In the genomic region with DNA sequence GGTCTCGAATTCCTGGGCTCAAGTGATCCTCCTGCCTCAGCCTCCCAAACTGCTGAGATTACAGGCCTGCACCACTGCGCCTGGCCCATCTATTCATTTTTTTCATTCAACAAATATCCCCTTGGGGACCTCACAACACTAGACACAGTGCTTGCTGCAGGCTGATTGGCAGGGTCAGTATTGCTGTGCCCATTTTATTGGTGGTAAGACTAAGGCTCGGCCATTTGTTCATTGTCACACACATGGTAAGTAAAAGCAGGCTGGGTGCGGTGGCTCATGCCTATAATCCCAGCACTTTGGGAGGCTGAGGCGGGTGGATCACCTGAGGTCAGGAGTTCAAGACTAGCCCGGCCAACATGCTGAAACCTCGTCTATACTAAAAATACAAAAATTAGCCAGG, we compare ENCODE assay signal across 4 cellular contexts.
A peak's percentile ranks its signal among the peaks of the same experiment; 100 is the strongest.
TF ChIP-seq lines count a peak whose summit lies in the region.

No MANE protein-coding gene starts in this region.

TF ChIP-seq in A549, 52 proteins besides CTCF, POLR2A, EP300 and RAD21:
- peak; percentile 59; the same call in 1 of the 2 replicates for TF ChIP-seq KDM1A (IDR thresholded peaks at IDR 0.05; ENCODE audit: low read depth)

TF ChIP-seq in HEK293, 187 proteins besides CTCF, POLR2A, EP300 and RAD21:
- TF ChIP-seq, protein P1, sequence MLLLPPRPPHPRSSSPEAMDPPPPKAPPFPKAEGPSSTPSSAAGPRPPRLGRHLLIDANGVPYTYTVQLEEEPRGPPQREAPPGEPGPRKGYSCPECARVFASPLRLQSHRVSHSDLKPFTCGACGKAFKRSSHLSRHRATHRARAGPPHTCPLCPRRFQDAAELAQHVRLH (tag by site-specific recombination; IDR thresholded peaks at IDR 0.05), result peak; percentile 38; the same call in 1 of the 2 replicates

TF ChIP-seq in K562, 482 proteins besides CTCF, POLR2A, EP300 and RAD21:
- TF ChIP-seq CBX1 (IDR thresholded peaks at IDR 0.05; ENCODE audit: low read depth) (peak; percentile 89), RBM25 (IDR thresholded peaks at IDR 0.05; ENCODE audit: low read depth, low read length, severe bottlenecking) (peak; percentile 89), KDM1A (IDR thresholded peaks at IDR 0.05) (peak; percentile 71), RCOR1 (IDR thresholded peaks at IDR 0.05; ENCODE audit: borderline replicate concordance in 1 of 2, low read depth in 2 of 2, low read length in 2 of 2) (0 out of 4 replicates have a peak, but pooled peaks of 1 of the 2 experiments have one; percentile 15), HDAC2 (IDR thresholded peaks at IDR 0.05) (peak; percentile 71; the same call in 1 of the 2 replicates), ADNP (tag; IDR thresholded peaks at IDR 0.05) (peak; percentile 74), BCOR (IDR thresholded peaks at IDR 0.05) (peak; percentile 96), SMARCA5 (IDR thresholded peaks at IDR 0.05) (peak; percentile 84; the same call in 1 of the 2 replicates), ZNF24 (IDR thresholded peaks at IDR 0.05) (peak; percentile 83)

TF ChIP-seq in H1, 55 proteins besides CTCF, POLR2A, EP300 and RAD21:
- peak; percentile 44; the same call in 1 of the 2 replicates for TF ChIP-seq KDM1A (IDR thresholded peaks at IDR 0.05; ENCODE audit: borderline replicate concordance, low read length)
